8 cellular contexts compared by ENCODE assay signal in the genomic region with DNA sequence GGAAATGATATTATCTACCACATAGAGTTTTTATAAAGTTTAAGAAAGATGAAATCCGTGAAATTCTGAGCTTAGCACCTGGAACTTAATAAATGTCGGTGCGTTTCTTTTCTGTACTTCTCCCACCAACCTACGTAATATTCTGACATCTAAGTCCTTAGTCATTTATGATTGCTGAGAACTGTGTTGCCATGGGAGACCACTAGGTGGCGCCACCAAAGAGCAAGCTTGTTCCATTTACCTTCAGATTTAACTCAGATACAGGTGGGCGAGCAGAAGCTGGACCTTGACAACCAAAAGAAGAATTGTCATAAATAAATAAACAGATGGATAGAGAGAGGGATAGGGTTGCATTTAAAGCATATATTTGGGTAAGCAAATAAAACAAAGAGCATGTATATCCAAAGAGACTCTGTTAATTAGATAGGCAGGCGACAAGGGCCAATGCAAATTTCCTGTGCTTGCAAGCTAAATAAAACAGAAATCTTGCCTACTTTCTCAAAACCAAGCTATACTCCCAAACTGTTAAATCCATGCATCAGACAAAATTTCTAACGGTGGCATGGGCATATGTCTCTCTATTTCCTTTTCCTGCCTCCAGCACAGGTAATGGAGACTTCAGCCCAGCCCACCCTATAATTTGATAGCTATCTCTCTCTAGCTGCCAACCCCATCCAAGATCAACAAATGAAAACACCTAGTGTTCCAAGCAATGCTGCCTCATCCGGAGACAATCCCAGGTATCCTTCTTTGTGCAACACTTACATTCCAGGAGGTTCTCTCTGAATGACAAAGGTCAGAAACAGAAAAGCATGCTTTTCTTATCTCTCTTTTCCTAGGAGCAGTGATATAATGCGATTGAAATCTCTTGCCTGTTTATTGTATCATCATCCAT.
DNase-seq lines count a peak whose midpoint lies in the region; ATAC-seq and FAIRE-seq lines count a peak whose summit lies in the region.

No MANE protein-coding gene starts in this region.

- ATAC-seq in GM18867 (IDR thresholded peaks at IDR 0.05; ENCODE audit: unreplicated experiment) (peak; percentile 79), GM21528 (IDR thresholded peaks at IDR 0.05; ENCODE audit: low FRiP score, unreplicated experiment) (no peak)

- peak; percentile 78 for DNase-seq in Caki2 (ENCODE audit: low read depth)
- peak; percentile 52 for DNase-seq in M059J (ENCODE audit: low read depth)
- peak; percentile 69 for DNase-seq in amniotic epithelial cell (ENCODE audit: low read depth)
- peak; percentile 24 for DNase-seq in kidney glomerular epithelial cell (lab: John Stamatoyannopoulos, UW)
- DNase-seq in urothelium cell line (ENCODE audit: low spot score), result peak; percentile 31
- no peak for DNase-seq in cerebellar nuclear complex (lab: John Stamatoyannopoulos, UW)

- FAIRE-seq in urothelium cell line (lab: Jason Lieb, UNC), result peak; percentile 83

- in situ Hi-C loops in Caki2 (cut with HindIII; ENCODE audit: low pct_unique_long_range_greater_than_20kb, low sequenced_read_pairs), result no loop called here

Comparison
In these comparisons a context has a peak if more than half of its experiments do, and no peak if none do; other contexts are left out.
1. DNase-seq: peak in Caki2 (single experiment), M059J (single experiment), amniotic epithelial cell (single experiment), kidney glomerular epithelial cell (single experiment) and urothelium cell line (single experiment); none in cerebellar nuclear complex (0 of 2).